In the genomic region with DNA sequence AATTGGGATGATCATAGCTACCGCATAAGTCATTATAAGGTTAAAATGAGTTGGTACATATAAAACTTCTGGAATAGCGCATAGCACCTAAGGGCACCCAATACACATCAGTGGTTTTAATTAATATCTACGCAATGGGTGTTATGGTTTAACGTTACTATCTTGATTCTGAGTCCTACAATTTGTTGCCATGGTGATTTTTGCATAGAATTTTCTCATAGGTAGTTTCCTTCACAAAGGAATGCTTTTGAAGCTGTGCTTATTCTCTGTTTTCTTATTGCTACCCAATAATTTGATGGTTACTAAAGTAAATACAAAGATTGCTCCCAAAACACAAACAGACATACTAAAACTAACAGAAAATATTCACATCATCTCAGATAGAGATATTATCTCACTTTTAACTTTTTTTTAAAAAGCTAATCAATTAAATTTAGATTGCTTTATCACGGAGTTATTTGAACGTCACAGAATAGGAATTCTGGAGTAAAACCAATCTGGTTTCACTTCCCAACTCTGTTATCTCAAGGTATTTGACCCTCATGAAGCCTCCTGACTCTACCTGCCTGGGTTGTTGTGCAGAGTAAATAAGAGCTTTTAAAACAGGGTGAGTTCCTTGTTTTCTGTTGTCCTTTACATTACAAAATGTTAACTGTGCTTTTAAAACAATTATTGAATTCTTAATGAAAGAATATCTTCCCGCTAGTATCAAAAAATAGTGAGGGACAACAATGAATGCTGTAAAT, we compare ENCODE assay signal across 25 cellular contexts.
"Had no signal": no experiment of that assay in that cellular context is flagged by ENCODE, and none has a peak within 500 bp of the region (broad histone marks: within the 10 kb centered on the region; RNA-seq: fewer than 3 reads in every experiment).

No MANE protein-coding gene starts in this region.

- ATAC-seq: activated T-cell treated with anti-CD3 and anti-CD28 coated beads, Interleukin-2, amount 50 U/mL, for 4 hours; K562; T-helper 17 cell had no signal

- H3K36me3 ChIP-seq: brain microvascular endothelial cell, cardiac muscle cell, Peyer's patch, SJCRH30 had no signal

- H3K27ac Mint-ChIP-seq: activated B cell treated with CpG ODN at 0.5 μM for 24 hours; activated CD4-positive, alpha-beta T cell treated with anti-CD3 and anti-CD28 coated beads, Interleukin-2, amount 10 ng/mL, durations not matched to agents 24 days and 14 days; activated naive CD8-positive, alpha-beta T cell; T-helper 17 cell had no signal

- H3K9me3 Mint-ChIP-seq: activated B cell treated with CpG ODN at 0.5 μM for 24 hours; activated CD4-positive, alpha-beta T cell treated with anti-CD3 and anti-CD28 coated beads, Interleukin-2, amount 10 ng/mL, durations not matched to agents 24 days and 14 days; activated T-cell treated with anti-CD3 and anti-CD28 coated beads, Interleukin-2, amount 50 U/mL, for 4 hours had no signal

- H3K4me3 Mint-ChIP-seq: activated B cell treated with CpG ODN at 0.5 μM for 24 hours; activated CD4-positive, alpha-beta T cell treated with anti-CD3 and anti-CD28 coated beads, Interleukin-2, amount 10 ng/mL, durations not matched to agents 24 days and 14 days; activated naive CD8-positive, alpha-beta T cell; activated T-cell treated with anti-CD3 and anti-CD28 coated beads, Interleukin-2, amount 50 U/mL, for 4 hours; T-helper 17 cell had no signal

- H3K27me3 Mint-ChIP-seq: activated B cell treated with CpG ODN at 0.5 μM for 24 hours; activated CD4-positive, alpha-beta T cell treated with anti-CD3 and anti-CD28 coated beads, Interleukin-2, amount 10 ng/mL, durations not matched to agents 24 days and 14 days; activated naive CD8-positive, alpha-beta T cell; T-helper 17 cell had no signal

- H3K27me3 ChIP-seq: brain microvascular endothelial cell, cardiac muscle cell, Peyer's patch, SJCRH30 had no signal

- H3K36me3 Mint-ChIP-seq: activated naive CD8-positive, alpha-beta T cell had no signal

- DNase-seq: activated B cell treated with CpG ODN at 0.5 μM for 24 hours; activated CD4-positive, alpha-beta T cell treated with anti-CD3 and anti-CD28 coated beads for 1 hour; activated CD4-positive, alpha-beta T cell treated with anti-CD3 and anti-CD28 coated beads, Interleukin-2, amount 10 ng/mL, durations not matched to agents 24 days and 14 days; activated CD4-positive, alpha-beta T cell treated with anti-CD3 and anti-CD28 coated beads, Interleukin-2, amount 50 U/mL, for 48 hours; activated CD8-positive, alpha-beta memory T cell treated with anti-CD3 and anti-CD28 coated beads for 24 hours; activated effector memory CD4-positive, alpha-beta T cell treated with anti-CD3 and anti-CD28 coated beads, Interleukin-2, amount 50 U/mL, for 16 hours; activated naive CD4-positive, alpha-beta T cell treated with Interleukin-2 at 50 U/mL for 16 hours; activated T-cell treated with anti-CD3 and anti-CD28 coated beads, Interleukin-2, amount 50 U/mL, for 4 hours; amygdala; brain microvascular endothelial cell; Karpas-422; MM.1S; NCI-H1105 treated with DMSO at 0.1 percent for 48 hours; NCI-H2029; NCI-H2107; NCI-H510A treated with DMSO at 0.1 percent for 48 hours; Peyer's patch; Right ventricle myocardium superior; SJCRH30; T-helper 17 cell; T-helper 9 cell had no signal

- H3K27ac ChIP-seq: brain microvascular endothelial cell, cardiac muscle cell, Peyer's patch, RWPE1, SJCRH30 had no signal

- H3K9me3 ChIP-seq: Peyer's patch, SJCRH30 had no signal

- H3K4me1 Mint-ChIP-seq: activated B cell treated with CpG ODN at 0.5 μM for 24 hours; activated CD4-positive, alpha-beta T cell treated with anti-CD3 and anti-CD28 coated beads, Interleukin-2, amount 10 ng/mL, durations not matched to agents 24 days and 14 days; T-helper 17 cell had no signal

- H3K4me1 ChIP-seq: Peyer's patch, SJCRH30 had no signal

- H3K4me3 ChIP-seq: cardiac muscle cell, K562, Peyer's patch, SJCRH30 had no signal
